1 cellular context compared by ENCODE assay signal in genomic region chr9:113221003-113221799, GRCh38.
TF ChIP-seq lines count a peak whose summit lies in the region.

A gene with protein sequence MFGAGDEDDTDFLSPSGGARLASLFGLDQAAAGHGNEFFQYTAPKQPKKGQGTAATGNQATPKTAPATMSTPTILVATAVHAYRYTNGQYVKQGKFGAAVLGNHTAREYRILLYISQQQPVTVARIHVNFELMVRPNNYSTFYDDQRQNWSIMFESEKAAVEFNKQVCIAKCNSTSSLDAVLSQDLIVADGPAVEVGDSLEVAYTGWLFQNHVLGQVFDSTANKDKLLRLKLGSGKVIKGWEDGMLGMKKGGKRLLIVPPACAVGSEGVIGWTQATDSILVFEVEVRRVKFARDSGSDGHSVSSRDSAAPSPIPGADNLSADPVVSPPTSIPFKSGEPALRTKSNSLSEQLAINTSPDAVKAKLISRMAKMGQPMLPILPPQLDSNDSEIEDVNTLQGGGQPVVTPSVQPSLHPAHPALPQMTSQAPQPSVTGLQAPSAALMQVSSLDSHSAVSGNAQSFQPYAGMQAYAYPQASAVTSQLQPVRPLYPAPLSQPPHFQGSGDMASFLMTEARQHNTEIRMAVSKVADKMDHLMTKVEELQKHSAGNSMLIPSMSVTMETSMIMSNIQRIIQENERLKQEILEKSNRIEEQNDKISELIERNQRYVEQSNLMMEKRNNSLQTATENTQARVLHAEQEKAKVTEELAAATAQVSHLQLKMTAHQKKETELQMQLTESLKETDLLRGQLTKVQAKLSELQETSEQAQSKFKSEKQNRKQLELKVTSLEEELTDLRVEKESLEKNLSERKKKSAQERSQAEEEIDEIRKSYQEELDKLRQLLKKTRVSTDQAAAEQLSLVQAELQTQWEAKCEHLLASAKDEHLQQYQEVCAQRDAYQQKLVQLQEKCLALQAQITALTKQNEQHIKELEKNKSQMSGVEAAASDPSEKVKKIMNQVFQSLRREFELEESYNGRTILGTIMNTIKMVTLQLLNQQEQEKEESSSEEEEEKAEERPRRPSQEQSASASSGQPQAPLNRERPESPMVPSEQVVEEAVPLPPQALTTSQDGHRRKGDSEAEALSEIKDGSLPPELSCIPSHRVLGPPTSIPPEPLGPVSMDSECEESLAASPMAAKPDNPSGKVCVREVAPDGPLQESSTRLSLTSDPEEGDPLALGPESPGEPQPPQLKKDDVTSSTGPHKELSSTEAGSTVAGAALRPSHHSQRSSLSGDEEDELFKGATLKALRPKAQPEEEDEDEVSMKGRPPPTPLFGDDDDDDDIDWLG (minus strand): TSS chr9:113221277. CDS start chr9:113221243, 34 bp downstream.
TSS of gene SLC31A1 (plus strand) at chr9:113221544. CDS start at chr9:113256149, 34,605 bp downstream.

TF ChIP-seq in endothelial cell of umbilical vein, 7 proteins besides CTCF, POLR2A, EP300 and RAD21:
- peak; percentile 51 for TF ChIP-seq POLR2AphosphoS5 (IDR thresholded peaks at IDR 0.05; ENCODE audit: insufficient read depth, low read depth, low read length)
- no peak for TF ChIP-seq EZH2 (IDR thresholded peaks at IDR 0.05; ENCODE audit: borderline replicate concordance, low read depth, low read length, severe bottlenecking)
- no peak for TF ChIP-seq MYC (IDR thresholded peaks at IDR 0.05; ENCODE audit: low read depth, low read length)
- TF ChIP-seq JUN (IDR thresholded peaks at IDR 0.05; ENCODE audit: borderline replicate concordance, insufficient read depth, insufficient read length, low read depth): no peak
- no peak for TF ChIP-seq GATA2 (IDR thresholded peaks at IDR 0.05; ENCODE audit: insufficient read depth, insufficient read length, low read depth, low read length)
- peak; percentile 16 for TF ChIP-seq FOS (IDR thresholded peaks at IDR 0.05; ENCODE audit: borderline replicate concordance, insufficient read depth, low read length)
- peak; percentile 54 for TF ChIP-seq MAX (IDR thresholded peaks at IDR 0.05; ENCODE audit: insufficient read depth, insufficient read length)
